8 cellular contexts compared by ENCODE assay signal in genomic region chr12:53251477-53252348, GRCh38. TPM values are rescaled to one million over a fixed set of nuclear protein-coding genes. Genes with fewer than 3 reads are reported as not detected.
DNase-seq lines count a peak whose midpoint lies in the region; ATAC-seq lines count a peak whose summit lies in the region.

No MANE protein-coding gene starts in this region.

- peaks cover 39% of the 10 kb centered on the region for H3K4me1 Mint-ChIP-seq in stimulated activated effector memory CD8-positive, alpha-beta T cell treated with anti-CD3 and anti-CD28 coated beads, Interleukin-12 subunit alpha, Interleukin-12 subunit beta, amount 100 ng/mL, for 72 hours

- ATAC-seq in GM19395 (IDR thresholded peaks at IDR 0.05; ENCODE audit: unreplicated experiment), result peak; percentile 77
- ATAC-seq in stimulated activated effector memory CD8-positive, alpha-beta T cell treated with anti-CD3 and anti-CD28 coated beads, Interleukin-12 subunit alpha, Interleukin-12 subunit beta, amount 100 ng/mL, for 72 hours, result peak; percentile 88

- DNase-seq in CMK (ENCODE audit: low read depth) (peak; percentile 70), HK-2 (ENCODE audit: unreplicated experiment) (peak; percentile 86), NOMO-1 treated with DMSO at 0.1 percent for 48 hours (lab: John Stamatoyannopoulos, UW; ENCODE audit: unreplicated experiment) (peak; percentile 50), activated T-cell treated with anti-CD3 and anti-CD28 coated beads for 24 hours (ENCODE audit: low read depth) (peak; percentile 55), epithelial cell of prostate (ENCODE audit: low read depth, low spot score) (no peak), mucosa of gallbladder (ENCODE audit: low spot score) (peak; percentile 73)
- peak; percentile 63 to 87 for DNase-seq in stimulated activated effector memory CD8-positive, alpha-beta T cell treated with anti-CD3 and anti-CD28 coated beads, Interleukin-12 subunit alpha, Interleukin-12 subunit beta, amount 100 ng/mL, for 72 hours (ENCODE audit: low spot score in 2 of 2)

- H3K27ac ChIP-seq in epithelial cell of prostate, result peak overlapping the region; percentile 68

- H3K9me3 Mint-ChIP-seq in stimulated activated effector memory CD8-positive, alpha-beta T cell treated with anti-CD3 and anti-CD28 coated beads, Interleukin-12 subunit alpha, Interleukin-12 subunit beta, amount 100 ng/mL, for 72 hours, result no peaks in the 10 kb centered on the region

- peak overlapping the region; percentile 90 for H3K4me3 Mint-ChIP-seq in stimulated activated effector memory CD8-positive, alpha-beta T cell treated with anti-CD3 and anti-CD28 coated beads, Interleukin-12 subunit alpha, Interleukin-12 subunit beta, amount 100 ng/mL, for 72 hours

- peaks cover 11% of the 10 kb centered on the region for H3K36me3 Mint-ChIP-seq in stimulated activated effector memory CD8-positive, alpha-beta T cell treated with anti-CD3 and anti-CD28 coated beads, Interleukin-12 subunit alpha, Interleukin-12 subunit beta, amount 100 ng/mL, for 72 hours

- peak overlapping the region; percentile 91 for H3K27ac Mint-ChIP-seq in stimulated activated effector memory CD8-positive, alpha-beta T cell treated with anti-CD3 and anti-CD28 coated beads, Interleukin-12 subunit alpha, Interleukin-12 subunit beta, amount 100 ng/mL, for 72 hours

RNA-seq across cellular contexts. Expression of gene ESPL1, which starts 16.4 kb away (rescaled TPM):
- total RNA-seq in mucosa of gallbladder, result 1.5 TPM

RNA-seq across cellular contexts. Expression of gene RARG, which starts 19.7 kb away (rescaled TPM):
- total RNA-seq in mucosa of gallbladder, result 41.8 TPM

RNA-seq across cellular contexts. Expression of gene PFDN5, which starts 43.6 kb away (rescaled TPM):
- total RNA-seq in mucosa of gallbladder, result 420 TPM

RNA-seq across cellular contexts. Expression of gene ITGB7, which starts 44.7 kb away (rescaled TPM):
- 5.8 TPM for total RNA-seq in mucosa of gallbladder

RNA-seq across cellular contexts. Expression of gene MYG1, which starts 47.8 kb away (rescaled TPM):
- total RNA-seq in mucosa of gallbladder, result 63.4 TPM
